ENCODE assay signal across 10 cellular contexts in genomic region chr21:38140192-38140905, GRCh38.
DNase-seq lines count a peak whose midpoint lies in the region; ATAC-seq, FAIRE-seq and TF ChIP-seq lines count a peak whose summit lies in the region.
"Had no signal": no experiment of that assay in that cellular context is flagged by ENCODE, and none has a peak within 500 bp of the region (broad histone marks: within the 10 kb centered on the region; RNA-seq: fewer than 3 reads in every experiment).

No MANE protein-coding gene starts in this region.

- H3K4me3 ChIP-seq in kidney epithelial cell (ENCODE audit: low read depth, low read length) (no peak overlapping the region), small intestine (ENCODE audit: low read depth in 1 of 2, low read length in 2 of 2) (no peak overlapping the region)
- H3K4me3 ChIP-seq: thoracic aorta had no signal

- DNase-seq in AG20443 (ENCODE audit: low spot score) (peak; percentile 77), NCI-H1417 (lab: John Stamatoyannopoulos, UW) (peak in 2 of 3 experiments; percentile 52 to 77), amniotic epithelial cell (ENCODE audit: low read depth) (peak; percentile 95), kidney epithelial cell (ENCODE audit: low read depth) (peak; percentile 26), small intestine (no peak), erythroblast (lab: John Stamatoyannopoulos, UW) (no peak)
- no peak for DNase-seq in NK-92 treated with Interleukin-12 subunit alpha and Interleukin-12 subunit beta, amount 100 ng/mL, for 24 hours (lab: John Stamatoyannopoulos, UW)
- DNase-seq: CD4-positive, CD25-positive, alpha-beta regulatory T cell had no signal

- no peak for TF ChIP-seq POLR2A in erythroblast (IDR thresholded peaks at IDR 0.05; ENCODE audit: low read length)

- WGBS in small intestine, 3 donors: 29 to 46% (median 37%) methylated on average over 5 of the region's 5 CpGs

- no peak for ATAC-seq in HG02852 (IDR thresholded peaks at IDR 0.05; ENCODE audit: unreplicated experiment)

- no peak overlapping the region for H3K27ac ChIP-seq in small intestine (ENCODE audit: low read depth in 1 of 2, low read length in 1 of 2)
- H3K27ac ChIP-seq: thoracic aorta had no signal

- FAIRE-seq in small intestine (lab: Jason Lieb, UNC): no peak

- H3K9me3 ChIP-seq in small intestine (ENCODE audit: control insufficient read depth, low read depth): no peaks in the 10 kb centered on the region
- H3K9me3 ChIP-seq: thoracic aorta had no signal

- no peaks in the 10 kb centered on the region for H3K4me1 ChIP-seq in small intestine (ENCODE audit: control insufficient read depth in 2 of 2, insufficient read depth in 1 of 2, low read depth in 1 of 2, low read length in 1 of 2)

- H3K27me3 ChIP-seq in kidney epithelial cell (ENCODE audit: control insufficient read depth, insufficient read depth, low read length) (no peaks in the 10 kb centered on the region), small intestine (ENCODE audit: control insufficient read depth in 2 of 2, insufficient read depth in 2 of 2, low read length in 2 of 2) (no peaks in the 10 kb centered on the region)

- H3K36me3 ChIP-seq in kidney epithelial cell (ENCODE audit: control insufficient read depth, insufficient read depth, low read length) (no peaks in the 10 kb centered on the region), small intestine (ENCODE audit: control insufficient read depth in 2 of 2, insufficient read depth in 2 of 2, low read length in 2 of 2) (no peaks in the 10 kb centered on the region)
- H3K36me3 ChIP-seq: thoracic aorta had no signal

- no peak for TF ChIP-seq CTCF in kidney epithelial cell (IDR thresholded peaks at IDR 0.05; ENCODE audit: insufficient read depth, low read length, poor library complexity, severe bottlenecking)

Comparison
In these comparisons a context has a peak if more than half of its experiments do, and no peak if none do; other contexts are left out.
1. DNase-seq: peak in AG20443 (single experiment), NCI-H1417 (2 of 3), amniotic epithelial cell (single experiment) and kidney epithelial cell (single experiment); none in small intestine (single experiment), erythroblast (0 of 2) and NK-92 treated with Interleukin-12 subunit alpha and Interleukin-12 subunit beta, amount 100 ng/mL, for 24 hours (single experiment).